Comparison of ENCODE assay signal across 19 cellular contexts in the genomic region with DNA sequence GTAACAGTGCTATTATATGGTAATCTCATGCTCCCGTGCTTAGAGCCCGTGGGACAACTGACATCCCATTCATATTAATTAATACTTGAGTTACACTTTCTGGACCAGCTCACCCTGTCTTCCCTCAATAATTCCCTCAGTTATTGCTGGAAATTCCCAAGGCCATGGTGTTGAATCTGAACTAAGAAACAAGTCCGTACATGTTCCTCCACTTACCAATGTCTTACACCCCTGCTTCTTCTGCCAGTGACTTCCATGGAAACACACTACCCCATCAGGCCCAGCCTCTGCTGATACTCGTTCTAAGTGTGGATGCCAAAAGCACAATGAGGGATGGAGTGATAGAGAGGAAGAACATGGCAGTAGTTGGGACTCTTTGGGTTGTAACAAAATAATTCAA.
"Had no signal": no experiment of that assay in that cellular context is flagged by ENCODE, and none has a peak within 500 bp of the region (broad histone marks: within the 10 kb centered on the region; RNA-seq: fewer than 3 reads in every experiment).

No MANE protein-coding gene starts in this region.

- H3K4me1 ChIP-seq: esophagus squamous epithelium, pancreas had no signal

- H3K27ac Mint-ChIP-seq: naive thymus-derived CD8-positive, alpha-beta T cell; progenitor cell of endocrine pancreas; type B pancreatic cell had no signal

- H3K36me3 ChIP-seq: esophagus squamous epithelium, pancreas had no signal

- H3K27ac ChIP-seq: esophagus squamous epithelium, hepatocyte, pancreas had no signal

- H3K4me1 Mint-ChIP-seq: naive thymus-derived CD8-positive, alpha-beta T cell had no signal

- H3K9me3 Mint-ChIP-seq: neural crest cell, type B pancreatic cell had no signal

- DNase-seq: effector memory CD4-positive, alpha-beta T cell; esophagus squamous epithelium; foreskin fibroblast; left colon; left ventricle myocardium superior; naive thymus-derived CD8-positive, alpha-beta T cell; nucleus accumbens; pancreas; right cardiac atrium; small intestine; stimulated activated CD4-positive, alpha-beta T cell treated with anti-CD3 and anti-CD28 coated beads, Interleukin-12 subunit alpha, Interleukin-12 subunit beta, amount 100 ng/mL, for 4 hours; stimulated activated naive CD4-positive, alpha-beta T cell treated with Interleukin-2 at 50 U/mL for 16 hours had no signal

- H3K79me2 ChIP-seq: hepatocyte had no signal

- H3K27me3 Mint-ChIP-seq: naive thymus-derived CD8-positive, alpha-beta T cell; progenitor cell of endocrine pancreas; type B pancreatic cell had no signal

- H2AFZ ChIP-seq: hepatocyte had no signal

- H3K4me3 ChIP-seq: esophagus squamous epithelium, hepatocyte, lung, pancreas had no signal

- H3K36me3 Mint-ChIP-seq: naive thymus-derived CD8-positive, alpha-beta T cell; type B pancreatic cell had no signal

- H3K9me3 ChIP-seq: esophagus squamous epithelium, pancreas had no signal

- H3K27me3 ChIP-seq: esophagus squamous epithelium, hepatocyte, pancreas had no signal

- ATAC-seq: left colon; left ventricle myocardium superior; naive thymus-derived CD8-positive, alpha-beta T cell; pancreas; right cardiac atrium had no signal

- H3K4me2 ChIP-seq: hepatocyte had no signal

- H3K4me3 Mint-ChIP-seq: naive thymus-derived CD8-positive, alpha-beta T cell; neural crest cell; type B pancreatic cell had no signal

- FAIRE-seq: endometrium, pancreas, small intestine, urothelium cell line had no signal
